10 cellular contexts compared by ENCODE assay signal in genomic region chr1:187228790-187229189, GRCh38.
"Had no signal": no experiment of that assay in that cellular context is flagged by ENCODE, and none has a peak within 500 bp of the region (broad histone marks: within the 10 kb centered on the region; RNA-seq: fewer than 3 reads in every experiment).

No MANE protein-coding gene starts in this region.

- ATAC-seq: GM23338, HCT116 had no signal

- H3K9ac ChIP-seq: GM23248 had no signal

- H3K27ac ChIP-seq: GM23248 had no signal

- H3K4me3 ChIP-seq: GM23248, GM23338 had no signal

- H3K4me2 ChIP-seq: GM23338 had no signal

- DNase-seq: GOT3, H7, H9, HCEC 1CT, HFFc6 had no signal

- FAIRE-seq: H1, H54 had no signal
